In the genomic region with DNA sequence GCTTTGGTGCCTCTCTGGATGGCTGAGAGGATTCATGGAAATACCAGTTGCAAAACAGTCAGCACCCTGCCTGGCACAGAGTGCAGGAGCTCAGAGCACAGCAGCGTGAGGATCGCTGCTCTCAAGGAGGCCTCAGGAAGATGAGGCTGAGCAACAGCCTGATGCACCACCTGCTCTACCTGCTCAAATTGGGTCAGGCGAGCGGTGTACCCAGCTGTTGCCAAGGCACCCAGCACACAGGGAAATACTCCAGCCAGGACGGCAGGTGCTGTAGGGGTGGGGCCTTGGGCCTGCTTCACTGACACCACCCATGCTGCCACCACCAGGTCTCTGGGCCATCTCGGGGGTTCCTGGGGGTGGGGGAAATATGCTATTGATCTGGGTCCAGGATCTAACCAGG, we compare ENCODE assay signal across 8 cellular contexts. TPM values are rescaled to one million over a fixed set of nuclear protein-coding genes. Genes with fewer than 3 reads are reported as not detected.
DNase-seq lines count a peak whose midpoint lies in the region; ATAC-seq and TF ChIP-seq lines count a peak whose summit lies in the region.

No MANE protein-coding gene starts in this region.

- CTCF ChIA-PET in MCF 10A (lab: Yijun Ruan, JAX), result interaction anchor here (0.6 to 5.2 kb wide), 3 partner anchors 34 to 58 kb away, joined by 3 to 27 read pairs (median 10); no protein-coding TSS in a partner anchor

- H3K27ac ChIP-seq in breast epithelium (peak overlapping the region; percentile 98 to 99), layer of hippocampus (ENCODE audit: low read depth, low read length) (peak overlapping the region; percentile 95), transverse colon (peak overlapping the region; percentile 94 to 98 (median 98))

- intact Hi-C loops in breast epithelium (cut with DNase I; ENCODE audit: low total_unique reads) (loop anchor here (10.0 kb wide), 1 partner anchor 108 kb away; no protein-coding TSS in a partner anchor), MCF 10A (cut with micrococcal nuclease) (no loop called here), transverse colon (cut with DNase I; ENCODE audit: low total_unique reads) (no loop called here)

- no peak for TF ChIP-seq CTCF in breast epithelium (IDR thresholded peaks at IDR 0.05)
- TF ChIP-seq CTCF in MCF 10A (IDR thresholded peaks at IDR 0.05; ENCODE audit: unreplicated experiment), result no peak
- TF ChIP-seq CTCF in transverse colon (IDR thresholded peaks at IDR 0.05), result no peak

- H3K4me1 Mint-ChIP-seq in MCF 10A (ENCODE audit: insufficient read depth, unreplicated experiment), result peaks cover 30% of the 10 kb centered on the region

- WGBS in transverse colon (ENCODE audit: low coverage in 1 of 2), 2 donors, result 35% methylated on average over 5 of the region's 6 CpGs; no CpG with 5 or more reads in 1 of the 2 donors

- H3K27me3 ChIP-seq in breast epithelium (no peaks in the 10 kb centered on the region), layer of hippocampus (ENCODE audit: control insufficient read depth, insufficient read depth, low read length) (no peaks in the 10 kb centered on the region), transverse colon (no peaks in the 10 kb centered on the region)

- H3K9me3 ChIP-seq in breast epithelium, result no peaks in the 10 kb centered on the region
- no peaks in the 10 kb centered on the region for H3K9me3 ChIP-seq in transverse colon

- H3K36me3 ChIP-seq in breast epithelium (no peaks in the 10 kb centered on the region), transverse colon (no peaks in the 10 kb centered on the region)

- H3K4me1 ChIP-seq in breast epithelium (peaks cover 31 to 64% of the 10 kb centered on the region in 2 donors), transverse colon (peaks cover 59 to 80% (median 78%) of the 10 kb centered on the region in 4 donors)

- no TSS peak for BruUV-seq in MCF 10A (replicated peaks; lab: Mats Ljungman, UMichigan)

- peak; percentile 72 to 78 for DNase-seq in breast epithelium (ENCODE audit: low spot score in 2 of 2)
- no peak for DNase-seq in MCF 10A (ENCODE audit: unreplicated experiment)
- DNase-seq in T-helper 9 cell, result peak; percentile 52
- peak; percentile 77 for DNase-seq in transverse colon
- DNase-seq in NCI-H1694 (lab: John Stamatoyannopoulos, UW), result no peak

- ATAC-seq in GM18868 (IDR thresholded peaks at IDR 0.05; ENCODE audit: unreplicated experiment) (no peak), HG02571 (IDR thresholded peaks at IDR 0.05; ENCODE audit: unreplicated experiment) (no peak)

- no peaks in the 10 kb centered on the region for H3K9me3 Mint-ChIP-seq in MCF 10A (ENCODE audit: unreplicated experiment)

- POLR2A ChIA-PET in MCF 10A (lab: Yijun Ruan, JAX), result interaction anchor here (0.6 to 6.1 kb wide), 2 partner anchors 11 to 73 kb away, joined by 3 to 86 read pairs; no protein-coding TSS in a partner anchor

- TF ChIP-seq POLR2A in breast epithelium (IDR thresholded peaks at IDR 0.05) (no peak), transverse colon (IDR thresholded peaks at IDR 0.05) (no peak)

- peak overlapping the region in 2 of 3 donors; percentile 82 to 93 for H3K4me3 ChIP-seq in breast epithelium
- peak overlapping the region in 3 of 4 donors; percentile 74 to 91 (median 91) for H3K4me3 ChIP-seq in transverse colon

- TF ChIP-seq EP300 in transverse colon (IDR thresholded peaks at IDR 0.05; ENCODE audit: low read depth), result no peak

- H3K4me3 Mint-ChIP-seq in MCF 10A (ENCODE audit: unreplicated experiment), result no peak overlapping the region

- H3K36me3 Mint-ChIP-seq in MCF 10A (ENCODE audit: insufficient read depth, unreplicated experiment), result no peaks in the 10 kb centered on the region

- in situ Hi-C loops in transverse colon (cut with MboI; ENCODE audit: low pct_ligation_motif_present in 1 of 4, low pct_unique_long_range_greater_than_20kb in 1 of 4, low sequenced_read_pairs in 3 of 4), result no loop called here

- no peaks in the 10 kb centered on the region for H3K27me3 Mint-ChIP-seq in MCF 10A (ENCODE audit: insufficient read depth, unreplicated experiment)

- H3K27ac Mint-ChIP-seq in MCF 10A (ENCODE audit: low read depth, unreplicated experiment), result no peak overlapping the region

RNA-seq across cellular contexts. Expression of gene EEIG1, which starts 4.3 kb away (rescaled TPM):
- total RNA-seq in breast epithelium (10 to 100 TPM in 2 of 3 donors, 1 to 10 TPM in 1; 7.7 to 32.1 (median 19.7) TPM), MCF 10A (2022) (17.5 and 23.9 TPM in 2 replicates), transverse colon (100 to 1,000 TPM in 2 of 4 donors, 10 to 100 TPM in 2; 77.0 to 230 (median 96.7) TPM)

RNA-seq across cellular contexts. Expression of gene DPM2, which starts 38.8 kb away (rescaled TPM):
- total RNA-seq in breast epithelium (10 to 100 TPM; 10.6 to 17.4 (median 17.1) TPM), MCF 10A (2022) (41.5 and 41.8 TPM in 2 replicates), transverse colon (100 to 1,000 TPM in 1 of 4 donors, 10 to 100 TPM in 3; 20.6 to 249 (median 26.3) TPM)

RNA-seq across cellular contexts. Expression of gene PIP5KL1, which starts 45.9 kb away (rescaled TPM):
- total RNA-seq in breast epithelium (10 to 100 TPM in 1 of 3 donors, 1 to 10 TPM in 2; 2.2 to 10.1 (median 5.2) TPM), MCF 10A (2022) (4.0 and 5.7 TPM in 2 replicates), transverse colon (1 to 10 TPM in 1 of 4 donors, not detected in 3; 4.6 TPM)

RNA-seq across cellular contexts. Expression of gene ST6GALNAC4, which starts 59.7 kb away (rescaled TPM):
- total RNA-seq in breast epithelium (10 to 100 TPM; 17.6 to 44.6 (median 24.0) TPM), MCF 10A (2022) (36.3 and 39.5 TPM in 2 replicates), transverse colon (10 to 100 TPM; 16.7 to 66.1 (median 47.3) TPM)

Comparison
In these comparisons a context has a peak if more than half of its experiments do, and no peak if none do; other contexts are left out.
1. DNase-seq: peak in breast epithelium (2 of 2), T-helper 9 cell (single experiment) and transverse colon (single experiment); none in MCF 10A (single experiment) and NCI-H1694 (single experiment).
2. Peak in every context shown above with its lines, with median percentiles within 50 percentile points of each other: H3K27ac ChIP-seq.